ENCODE assay signal across 18 cellular contexts in genomic region chr7:28700790-28701203, GRCh38.
DNase-seq lines count a peak whose midpoint lies in the region; ATAC-seq, FAIRE-seq and TF ChIP-seq lines count a peak whose summit lies in the region.
"Had no signal": no experiment of that assay in that cellular context is flagged by ENCODE, and none has a peak within 500 bp of the region (broad histone marks: within the 10 kb centered on the region; RNA-seq: fewer than 3 reads in every experiment).

No MANE protein-coding gene starts in this region.

- H3K9ac ChIP-seq in GM12878 (ENCODE audit: control insufficient read depth, insufficient read depth, low read length) (no peak overlapping the region), subcutaneous abdominal adipose tissue (ENCODE audit: low read length in 5 of 5) (no peak overlapping the region), trophoblast cell (ENCODE audit: low read length) (no peak overlapping the region)

- H3K4me2 ChIP-seq in GM12878 (ENCODE audit: control insufficient read depth, insufficient read depth), result no peak overlapping the region
- no peak overlapping the region for H3K4me2 ChIP-seq in trophoblast cell (ENCODE audit: low read length)
- H3K4me2 ChIP-seq: smooth muscle cell had no signal

- no peak overlapping the region for H2BK120ac ChIP-seq in trophoblast cell (ENCODE audit: insufficient read depth, low read length, poor library complexity)

- H4K12ac ChIP-seq in trophoblast cell (ENCODE audit: low read depth, low read length), result no peak overlapping the region

- H2AFZ ChIP-seq in GM12878 (ENCODE audit: control insufficient read depth, low read depth, low read length) (no peak overlapping the region), trophoblast cell (ENCODE audit: insufficient read depth, low read length, poor library complexity) (no peak overlapping the region)

- no peak for FAIRE-seq in GM12878 (lab: Jason Lieb, UNC)
- FAIRE-seq: A204.1, D721Med, HepG2 had no signal

- H4K8ac ChIP-seq in trophoblast cell (ENCODE audit: low read depth, low read length), result no peak overlapping the region

- H3K27me3 ChIP-seq in GM12878 (replicated peaks in 1 of 2; ENCODE audit: control insufficient read depth in 2 of 2, insufficient read depth in 2 of 2, low read length in 1 of 2), result no peaks in the 10 kb centered on the region
- H3K27me3 ChIP-seq in subcutaneous abdominal adipose tissue (ENCODE audit: control insufficient read depth in 5 of 5, insufficient read depth in 4 of 5, low read length in 5 of 5), result peaks cover 0 to 3% (median 0%) of the 10 kb centered on the region in 5 donors
- H3K27me3 ChIP-seq in trophoblast cell (ENCODE audit: insufficient read depth, low read length), result no peaks in the 10 kb centered on the region

- TF ChIP-seq EP300 in GM12878 (IDR thresholded peaks at IDR 0.05; ENCODE audit: borderline replicate concordance in 1 of 2, control insufficient read depth in 1 of 2, low read depth in 2 of 2, low read length in 2 of 2), result no peak

- intact Hi-C loops in GM12878 (cut with micrococcal nuclease; ENCODE audit: unreplicated experiment), result loop anchor here (5.0 kb wide), 1 partner anchor 117 kb away; no protein-coding TSS in a partner anchor

- in situ Hi-C loops in GM12878 (cut with MboI), result no loop called here

- TF ChIP-seq RAD21 in GM12878 (IDR thresholded peaks at IDR 0.05; ENCODE audit: insufficient read depth, low read depth, low read length), result no peak

- CTCF ChIA-PET in GM12878 (lab: Yijun Ruan, JAX), result interaction anchor here (1.0 to 2.6 kb wide), 7 partner anchors 15 to 339 kb away, joined by 3 to 13 read pairs (median 4); no protein-coding TSS in a partner anchor

- peak; percentile 38 for DNase-seq in NCI-H510A treated with DMSO at 0.1 percent for 48 hours (lab: John Stamatoyannopoulos, UW)
- DNase-seq in NCI-H510A (lab: John Stamatoyannopoulos, UW), result no peak
- DNase-seq in NCI-H2081 (lab: John Stamatoyannopoulos, UW), result peak; percentile 35 to 82
- no peak for DNase-seq in GM12878 (ENCODE audit: low read depth, low spot score)
- no peak for DNase-seq in stimulated activated CD4-positive, alpha-beta T cell treated with anti-CD3 and anti-CD28 coated beads, Interleukin-4, amount 100 ng/mL, for 24 hours
- DNase-seq in trophoblast cell, result no peak
- DNase-seq: activated B cell treated with CpG ODN at 0.5 μM for 24 hours; activated CD8-positive, alpha-beta memory T cell treated with anti-CD3 and anti-CD28 coated beads, Interleukin-2, amount 50 U/mL, for 48 hours; lower lobe of right lung; NCI-H187 treated with DMSO at 0.1 percent for 48 hours; T-cell had no signal

- no peak overlapping the region for H2BK12ac ChIP-seq in trophoblast cell (ENCODE audit: low read length)

- SMC1A ChIA-PET in GM12878 (lab: Charles Lee; ENCODE audit: uncharacterized antibody, unreplicated experiment), result interaction anchor here (0.7 to 5.2 kb wide), 21 partner anchors 9 to 289 kb away, joined by 3 to 32 read pairs (median 6); no protein-coding TSS in a partner anchor

- H3K79me2 ChIP-seq in GM12878 (ENCODE audit: control insufficient read depth, insufficient read depth, low read length) (no peaks in the 10 kb centered on the region), trophoblast cell (ENCODE audit: control insufficient read depth, insufficient read depth, low read length, poor library complexity) (no peaks in the 10 kb centered on the region)

- H3K27ac ChIP-seq in GM12878 (ENCODE audit: control insufficient read depth, insufficient read depth) (no peak overlapping the region), subcutaneous abdominal adipose tissue (ENCODE audit: low read depth, low read length) (peak overlapping the region; percentile 10), trophoblast cell (ENCODE audit: low read depth, low read length) (no peak overlapping the region)
- H3K27ac ChIP-seq: lower lobe of right lung had no signal

- no peak overlapping the region for H3K23ac ChIP-seq in trophoblast cell (ENCODE audit: low read length)

- H3K4me3 ChIP-seq in GM12878 (no peak overlapping the region), subcutaneous abdominal adipose tissue (ENCODE audit: low read depth in 1 of 5, low read length in 5 of 5) (no peak overlapping the region), trophoblast cell (ENCODE audit: low read depth, low read length) (no peak overlapping the region)
- H3K4me3 ChIP-seq: lower lobe of right lung, smooth muscle cell had no signal

- ATAC-seq in GM12878, result peak; percentile 23
- no peak for ATAC-seq in HG02642 (IDR thresholded peaks at IDR 0.05; ENCODE audit: poor library complexity, unreplicated experiment)
- ATAC-seq: esophagus mucosa, HepG2, lower lobe of right lung, T-cell had no signal

- H3K14ac ChIP-seq in trophoblast cell (ENCODE audit: low read length), result no peak overlapping the region

- H3K9me3 ChIP-seq in GM12878 (replicated peaks; ENCODE audit: control insufficient read depth, insufficient read depth, low read length), result peaks cover 2% of the 10 kb centered on the region; the same call in 2 of the 3 replicates
- no peaks in the 10 kb centered on the region for H3K9me3 ChIP-seq in subcutaneous abdominal adipose tissue (ENCODE audit: control insufficient read depth in 5 of 5, low read length in 5 of 5)
- H3K9me3 ChIP-seq in trophoblast cell (ENCODE audit: insufficient read depth, low read depth, low read length), result no peaks in the 10 kb centered on the region
- H3K9me3 ChIP-seq: lower lobe of right lung had no signal

- H3K4ac ChIP-seq in trophoblast cell (ENCODE audit: low read depth, low read length), result no peak overlapping the region

- no peak overlapping the region for H2BK5ac ChIP-seq in trophoblast cell (ENCODE audit: low read depth, low read length, poor library complexity)

- RAD21 ChIA-PET in GM12878 (lab: Charles Lee; ENCODE audit: unreplicated experiment), result interaction anchor here (0.7 to 4.9 kb wide), 4 partner anchors 15 to 290 kb away, joined by 4 to 36 read pairs (median 4); no protein-coding TSS in a partner anchor

- H3K4me1 ChIP-seq in GM12878 (ENCODE audit: control insufficient read depth, insufficient read depth, low read length), result peaks cover 18% of the 10 kb centered on the region
- peaks cover 0 to 36% (median 6%) of the 10 kb centered on the region in 5 donors for H3K4me1 ChIP-seq in subcutaneous abdominal adipose tissue (ENCODE audit: control insufficient read depth in 5 of 5, insufficient read depth in 5 of 5, low read length in 5 of 5)
- no peaks in the 10 kb centered on the region for H3K4me1 ChIP-seq in trophoblast cell (ENCODE audit: control insufficient read depth in 1 of 2, insufficient read depth in 2 of 2, low read length in 2 of 2)

- POLR2A ChIA-PET in GM12878 (lab: Charles Lee), result interaction anchor here (0.6 to 1.5 kb wide), 9 partner anchors 12 to 438 kb away, joined by 3 to 10 read pairs (median 3); partner anchors contain the start of gene CREB5

- WGBS in GM12878 (ENCODE audit: insufficient coverage, insufficient replicate concordance, low lambda C conversion rate, missing lambda C conversion rate), result 95% methylated on average over 3 of the region's 3 CpGs
- WGBS in trophoblast cell (ENCODE audit: extremely low coverage, insufficient coverage, insufficient read length), result no CpG with 5 or more reads among the region's 3 CpGs

- TF ChIP-seq POLR2A in GM12878 (IDR thresholded peaks at IDR 0.05; ENCODE audit: low read depth, low read length), result no peak

- no peaks in the 10 kb centered on the region for H3K79me1 ChIP-seq in trophoblast cell (ENCODE audit: low read length)

- BruUV-seq in GM12878 (replicated peaks; lab: Mats Ljungman, UMichigan), result no TSS peak

- H4K20me1 ChIP-seq in GM12878 (ENCODE audit: control insufficient read depth, insufficient read depth), result no peaks in the 10 kb centered on the region

- no peak overlapping the region for H3K18ac ChIP-seq in trophoblast cell (ENCODE audit: low read length)

- H4K91ac ChIP-seq in trophoblast cell (ENCODE audit: low read depth, low read length), result no peak overlapping the region

- no peak for TF ChIP-seq CTCF in GM12878 (IDR thresholded peaks at IDR 0.05 in 2 of 3, conservative IDR thresholded peaks at IDR 0.05 in 1 of 3; ENCODE audit: control insufficient read depth in 2 of 3, extremely low read depth in 1 of 3, insufficient read depth in 1 of 3, low read depth in 3 of 3, low read length in 3 of 3)

- H3K36me3 ChIP-seq in GM12878 (ENCODE audit: control insufficient read depth in 2 of 2, insufficient read depth in 2 of 2, low read length in 1 of 2), result no peaks in the 10 kb centered on the region; a peak in 1 of 4 replicates
- H3K36me3 ChIP-seq in subcutaneous abdominal adipose tissue (ENCODE audit: control insufficient read depth in 5 of 5, insufficient read depth in 5 of 5, low read length in 5 of 5), result peaks cover 0 to 2% (median 0%) of the 10 kb centered on the region in 5 donors
- no peaks in the 10 kb centered on the region for H3K36me3 ChIP-seq in trophoblast cell (ENCODE audit: control insufficient read depth in 1 of 2, insufficient read depth in 2 of 2, low read length in 2 of 2)
- H3K36me3 ChIP-seq: lower lobe of right lung had no signal

- H2AK5ac ChIP-seq in trophoblast cell (ENCODE audit: low read length), result no peak overlapping the region

TF ChIP-seq in GM12878, 131 proteins besides CTCF, POLR2A, EP300 and RAD21:
- TF ChIP-seq ZNF384 (IDR thresholded peaks at IDR 0.05; ENCODE audit: borderline replicate concordance, low read depth, low read length) (0 out of 2 replicates have a peak, but pooled peaks have one; percentile 19), TBL1XR1 (IDR thresholded peaks at IDR 0.05; ENCODE audit: low read depth, low read length) (no peak), ZNF24 (IDR thresholded peaks at IDR 0.05) (no peak)
TF ChIP-seq in GM12878: peak in this region for 1.

Comparison
In these comparisons a context has a peak if more than half of its experiments do, and no peak if none do; other contexts are left out.
1. DNase-seq: peak in NCI-H510A treated with DMSO at 0.1 percent for 48 hours (single experiment) and NCI-H2081 (2 of 2); none in NCI-H510A (single experiment), GM12878 (single experiment), stimulated activated CD4-positive, alpha-beta T cell treated with anti-CD3 and anti-CD28 coated beads, Interleukin-4, amount 100 ng/mL, for 24 hours (single experiment) and trophoblast cell (0 of 2).